Comparison of ENCODE assay signal across 6 cellular contexts in the genomic region with DNA sequence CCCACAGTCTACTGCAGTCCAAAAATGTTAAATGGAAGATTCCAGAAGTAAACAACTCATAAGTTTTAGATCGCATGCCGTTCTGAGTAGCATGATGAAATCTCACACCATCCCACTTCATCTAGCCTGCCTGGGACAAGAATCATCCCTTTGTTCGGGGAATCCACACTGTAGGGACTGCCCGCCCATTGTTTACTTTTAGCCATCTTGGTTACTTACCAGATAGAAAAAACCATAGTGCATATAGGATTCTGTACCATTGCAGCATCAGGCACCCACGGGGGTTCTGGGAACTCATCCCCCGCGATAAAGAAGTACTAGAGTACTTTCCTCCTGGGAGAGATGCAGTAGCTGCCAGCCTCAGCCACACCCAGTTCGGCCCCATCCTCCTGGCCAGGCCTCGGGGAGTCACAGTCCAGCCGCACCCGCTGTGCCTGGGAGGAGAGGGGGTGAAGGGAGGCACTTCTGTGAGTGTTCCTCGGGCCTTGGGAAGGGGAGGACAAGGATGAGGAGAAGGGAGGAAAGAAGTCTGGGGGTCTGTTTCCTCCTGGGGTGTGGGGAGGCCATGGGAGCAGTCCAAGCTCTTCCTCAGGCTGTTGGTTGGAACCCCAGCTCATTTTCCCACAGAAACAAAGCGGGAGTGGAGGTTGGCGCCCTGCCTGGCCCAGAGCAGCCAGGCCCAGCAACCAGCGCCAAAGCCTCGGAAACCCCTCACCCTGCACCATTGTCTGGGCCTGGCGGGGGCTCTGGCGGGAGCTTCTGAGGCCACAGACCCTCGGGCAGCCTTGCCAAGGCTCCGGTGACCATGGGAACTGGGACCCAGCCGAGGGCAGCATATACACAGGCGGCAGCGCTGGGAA. TPM values are rescaled to one million over a fixed set of nuclear protein-coding genes. Genes with fewer than 3 reads are reported as not detected.
DNase-seq lines count a peak whose midpoint lies in the region; ATAC-seq and TF ChIP-seq lines count a peak whose summit lies in the region.

No MANE protein-coding gene starts in this region.

- H3K9me3 ChIP-seq in colonic mucosa, result no peaks in the 10 kb centered on the region

- H3K27ac ChIP-seq in colonic mucosa, result peak overlapping the region; percentile 72

- H3K9me3 Mint-ChIP-seq in activated T-cell treated with anti-CD3 and anti-CD28 coated beads, Interleukin-2, amount 50 U/mL, for 72 hours, result no peaks in the 10 kb centered on the region

- H3K36me3 Mint-ChIP-seq in activated T-cell treated with anti-CD3 and anti-CD28 coated beads, Interleukin-2, amount 50 U/mL, for 72 hours (ENCODE audit: insufficient read depth in 2 of 2), result no peaks in the 10 kb centered on the region

- DNase-seq in GM03348 (ENCODE audit: low spot score) (peak; percentile 68), colonic mucosa (peak; percentile 80), occipital lobe (lab: John Stamatoyannopoulos, UW) (peak; percentile 66)
- DNase-seq in activated T-cell treated with anti-CD3 and anti-CD28 coated beads, Interleukin-2, amount 50 U/mL, for 72 hours, result no peak
- DNase-seq in activated naive CD4-positive, alpha-beta T cell (lab: John Stamatoyannopoulos, UW), result no peak

- no peak overlapping the region for H3K4me3 ChIP-seq in colonic mucosa

- no peaks in the 10 kb centered on the region for H3K27me3 Mint-ChIP-seq in activated T-cell treated with anti-CD3 and anti-CD28 coated beads, Interleukin-2, amount 50 U/mL, for 72 hours (ENCODE audit: low read depth)

- no peak overlapping the region for H3K4me3 Mint-ChIP-seq in activated T-cell treated with anti-CD3 and anti-CD28 coated beads, Interleukin-2, amount 50 U/mL, for 72 hours

- H3K27me3 ChIP-seq in colonic mucosa, result no peaks in the 10 kb centered on the region

- no peak for ATAC-seq in activated T-cell treated with anti-CD3 and anti-CD28 coated beads, Interleukin-2, amount 50 U/mL, for 72 hours (replicated peaks in 1 of 2)
- no peak for ATAC-seq in HG02678 (IDR thresholded peaks at IDR 0.05; ENCODE audit: unreplicated experiment)

- no peak for TF ChIP-seq CTCF in colonic mucosa (IDR thresholded peaks at IDR 0.05)

- intact Hi-C loops in colonic mucosa (cut with DNase I), result no loop called here

- H3K27ac Mint-ChIP-seq in activated T-cell treated with anti-CD3 and anti-CD28 coated beads, Interleukin-2, amount 50 U/mL, for 72 hours, result no peak overlapping the region

- peaks cover 28% of the 10 kb centered on the region for H3K4me1 Mint-ChIP-seq in activated T-cell treated with anti-CD3 and anti-CD28 coated beads, Interleukin-2, amount 50 U/mL, for 72 hours (ENCODE audit: low read depth)

- H3K9ac ChIP-seq in colonic mucosa (ENCODE audit: low read depth in 2 of 2, low read length in 2 of 2), result peak overlapping the region in 1 of 2 donors; percentile 6

- H3K4me1 ChIP-seq in colonic mucosa, result peaks cover 10% of the 10 kb centered on the region

- H3K36me3 ChIP-seq in colonic mucosa, result peaks cover 5% of the 10 kb centered on the region

RNA-seq across cellular contexts. Expression of a gene that starts 8.9 kb away (rescaled TPM):
- total RNA-seq in colonic mucosa, result 10 to 100 TPM; 33.7 to 71.5 TPM
- 12.3 TPM for total RNA-seq in occipital lobe
- 10 to 100 TPM; 16.5 to 24.1 TPM for total RNA-seq in activated T-cell treated with anti-CD3 and anti-CD28 coated beads, Interleukin-2, amount 50 U/mL, for 72 hours

RNA-seq across cellular contexts. Expression of a gene that starts 14.4 kb away (rescaled TPM):
- total RNA-seq in colonic mucosa, result 100 to 1,000 TPM in 1 of 2 donors, 10 to 100 TPM in 1; 69.8 to 102 TPM
- 25.9 TPM for total RNA-seq in occipital lobe
- 100 to 1,000 TPM in 1 of 2 donors, 10 to 100 TPM in 1; 90.2 to 109 TPM for total RNA-seq in activated T-cell treated with anti-CD3 and anti-CD28 coated beads, Interleukin-2, amount 50 U/mL, for 72 hours

RNA-seq across cellular contexts. Expression of a gene that starts 25.3 kb away (rescaled TPM):
- total RNA-seq in colonic mucosa, result 10 to 100 TPM; 25.9 to 35.0 TPM
- total RNA-seq in occipital lobe, result 1.1 TPM
- total RNA-seq in activated T-cell treated with anti-CD3 and anti-CD28 coated beads, Interleukin-2, amount 50 U/mL, for 72 hours, result 10 to 100 TPM; 89.0 to 97.6 TPM

RNA-seq across cellular contexts. Expression of a gene that starts 27.2 kb away (rescaled TPM):
- 10 to 100 TPM; 14.5 to 26.0 TPM for total RNA-seq in colonic mucosa
- 11.9 TPM for total RNA-seq in occipital lobe
- total RNA-seq in activated T-cell treated with anti-CD3 and anti-CD28 coated beads, Interleukin-2, amount 50 U/mL, for 72 hours, result 10 to 100 TPM; 24.0 to 30.7 TPM

RNA-seq across cellular contexts. Expression of a gene that starts 35.2 kb away (rescaled TPM):
- total RNA-seq in colonic mucosa (100 to 1,000 TPM in 1 of 2 donors, 10 to 100 TPM in 1; 88.6 to 190 TPM), occipital lobe (30.7 TPM)
- 100 to 1,000 TPM; 101 to 117 TPM for total RNA-seq in activated T-cell treated with anti-CD3 and anti-CD28 coated beads, Interleukin-2, amount 50 U/mL, for 72 hours

Comparison
In these comparisons a context has a peak if more than half of its experiments do, and no peak if none do; other contexts are left out.
1. DNase-seq: peak in GM03348 (single experiment), colonic mucosa (single experiment) and occipital lobe (single experiment); none in activated T-cell treated with anti-CD3 and anti-CD28 coated beads, Interleukin-2, amount 50 U/mL, for 72 hours (0 of 2) and activated naive CD4-positive, alpha-beta T cell (0 of 4).
2. RNA of a gene that starts 25.3 kb away (total RNA-seq): 89.0 to 97.6 TPM in activated T-cell treated with anti-CD3 and anti-CD28 coated beads, Interleukin-2, amount 50 U/mL, for 72 hours and 25.9 to 35.0 TPM in colonic mucosa; 1.1 TPM in occipital lobe (single experiment); every median in the first group is over 10 times any median in the second.